11 cellular contexts compared by ENCODE assay signal in genomic region chr2:111618953-111619902, GRCh38.
DNase-seq lines count a peak whose midpoint lies in the region; ATAC-seq, FAIRE-seq and TF ChIP-seq lines count a peak whose summit lies in the region.
"Had no signal": no experiment of that assay in that cellular context is flagged by ENCODE, and none has a peak within 500 bp of the region (broad histone marks: within the 10 kb centered on the region; RNA-seq: fewer than 3 reads in every experiment).

No MANE protein-coding gene starts in this region.

- no peaks in the 10 kb centered on the region for H3K9me3 ChIP-seq in naive thymus-derived CD4-positive, alpha-beta T cell (ENCODE audit: control insufficient read depth in 2 of 3, low read length in 3 of 3)
- no peaks in the 10 kb centered on the region for H3K9me3 ChIP-seq in uterus

- H3K27me3 ChIP-seq in naive thymus-derived CD4-positive, alpha-beta T cell (ENCODE audit: control insufficient read depth in 2 of 2, insufficient read depth in 2 of 2, low read length in 2 of 2), result no peaks in the 10 kb centered on the region
- no peaks in the 10 kb centered on the region for H3K27me3 ChIP-seq in uterus

- H3K4me1 ChIP-seq in naive thymus-derived CD4-positive, alpha-beta T cell (ENCODE audit: control insufficient read depth in 2 of 2, insufficient read depth in 2 of 2, low read length in 2 of 2), result no peaks in the 10 kb centered on the region
- no peaks in the 10 kb centered on the region for H3K4me1 ChIP-seq in uterus

- FAIRE-seq in D721Med (lab: Jason Lieb, UNC), result no peak
- FAIRE-seq: GM19239 had no signal

- TF ChIP-seq POLR2A in uterus (IDR thresholded peaks at IDR 0.05), result no peak

- peak; percentile 81 for ATAC-seq in naive thymus-derived CD4-positive, alpha-beta T cell
- ATAC-seq in activated naive CD8-positive, alpha-beta T cell treated with anti-CD3 and anti-CD28 coated beads, Interleukin-2, amount 50 U/mL, for 24 hours, result no peak

- H3K9me3 Mint-ChIP-seq in naive thymus-derived CD4-positive, alpha-beta T cell, result no peaks in the 10 kb centered on the region
- no peaks in the 10 kb centered on the region for H3K9me3 Mint-ChIP-seq in activated naive CD8-positive, alpha-beta T cell treated with anti-CD3 and anti-CD28 coated beads, Interleukin-2, amount 50 U/mL, for 24 hours
- H3K9me3 Mint-ChIP-seq: T-helper 1 cell treated with Interleukin-12 subunit alpha and Interleukin-12 subunit beta and Interleukin-4 antibody, amounts not matched to agents 30 μg/mL and 1 μg/mL, for 36 hours had no signal

- no peaks in the 10 kb centered on the region for H3K36me3 ChIP-seq in naive thymus-derived CD4-positive, alpha-beta T cell (ENCODE audit: control insufficient read depth in 2 of 3, insufficient read depth in 3 of 3, low read length in 3 of 3)
- H3K36me3 ChIP-seq in uterus, result no peaks in the 10 kb centered on the region

- no peak overlapping the region for H3K27ac Mint-ChIP-seq in naive thymus-derived CD4-positive, alpha-beta T cell
- H3K27ac Mint-ChIP-seq in activated naive CD8-positive, alpha-beta T cell treated with anti-CD3 and anti-CD28 coated beads, Interleukin-2, amount 50 U/mL, for 24 hours, result no peak overlapping the region
- H3K27ac Mint-ChIP-seq: T-helper 1 cell treated with Interleukin-12 subunit alpha and Interleukin-12 subunit beta and Interleukin-4 antibody, amounts not matched to agents 30 μg/mL and 1 μg/mL, for 36 hours had no signal

- CTCF ChIA-PET in naive thymus-derived CD4-positive, alpha-beta T cell (lab: Charles Lee), result no interaction called here

- intact Hi-C loops in naive thymus-derived CD4-positive, alpha-beta T cell (cut with micrococcal nuclease), result no loop called here
- intact Hi-C loops in uterus (cut with DNase I; ENCODE audit: low total_unique reads), result no loop called here

- no peak for DNase-seq in D721Med (ENCODE audit: insufficient read length, low spot score)
- peak; percentile 85 for DNase-seq in NOMO-1 treated with DMSO at 0.1 percent for 48 hours (lab: John Stamatoyannopoulos, UW; ENCODE audit: unreplicated experiment)
- DNase-seq in dermis blood vessel endothelial cell, result peak; percentile 27
- no peak for DNase-seq in naive thymus-derived CD4-positive, alpha-beta T cell
- DNase-seq in uterus, result no peak
- no peak for DNase-seq in cerebellum (ENCODE audit: low spot score)
- DNase-seq in stimulated activated CD4-positive, alpha-beta T cell treated with anti-CD3 and anti-CD28 coated beads, Interleukin-2, amount 100 ng/mL, for 24 hours, result no peak
- no peak for DNase-seq in activated naive CD8-positive, alpha-beta T cell treated with anti-CD3 and anti-CD28 coated beads, Interleukin-2, amount 50 U/mL, for 24 hours
- DNase-seq: NCI-H146 had no signal

- POLR2A ChIA-PET in naive thymus-derived CD4-positive, alpha-beta T cell (lab: Charles Lee), result no interaction called here

- H3K4me1 Mint-ChIP-seq in naive thymus-derived CD4-positive, alpha-beta T cell, result peaks cover 0 to 25% (median 0%) of the 10 kb centered on the region in 7 donors
- peaks cover 8% of the 10 kb centered on the region for H3K4me1 Mint-ChIP-seq in activated naive CD8-positive, alpha-beta T cell treated with anti-CD3 and anti-CD28 coated beads, Interleukin-2, amount 50 U/mL, for 24 hours

- no peak overlapping the region for H3K4me3 Mint-ChIP-seq in naive thymus-derived CD4-positive, alpha-beta T cell
- no peak overlapping the region for H3K4me3 Mint-ChIP-seq in activated naive CD8-positive, alpha-beta T cell treated with anti-CD3 and anti-CD28 coated beads, Interleukin-2, amount 50 U/mL, for 24 hours
- H3K4me3 Mint-ChIP-seq: T-helper 1 cell treated with Interleukin-12 subunit alpha and Interleukin-12 subunit beta and Interleukin-4 antibody, amounts not matched to agents 30 μg/mL and 1 μg/mL, for 36 hours had no signal

- peaks cover 0 to 6% (median 0%) of the 10 kb centered on the region in 5 donors for H3K36me3 Mint-ChIP-seq in naive thymus-derived CD4-positive, alpha-beta T cell
- H3K36me3 Mint-ChIP-seq in activated naive CD8-positive, alpha-beta T cell treated with anti-CD3 and anti-CD28 coated beads, Interleukin-2, amount 50 U/mL, for 24 hours (ENCODE audit: low read depth), result no peaks in the 10 kb centered on the region

- H3K4me3 ChIP-seq in naive thymus-derived CD4-positive, alpha-beta T cell (ENCODE audit: low read length), result no peak overlapping the region
- H3K4me3 ChIP-seq in uterus, result no peak overlapping the region

- H3K27me3 Mint-ChIP-seq in naive thymus-derived CD4-positive, alpha-beta T cell, result peaks cover 0 to 16% (median 3%) of the 10 kb centered on the region in 5 donors
- peaks cover 6% of the 10 kb centered on the region for H3K27me3 Mint-ChIP-seq in activated naive CD8-positive, alpha-beta T cell treated with anti-CD3 and anti-CD28 coated beads, Interleukin-2, amount 50 U/mL, for 24 hours

- H3K27ac ChIP-seq in naive thymus-derived CD4-positive, alpha-beta T cell (ENCODE audit: low read depth, low read length), result no peak overlapping the region
- H3K27ac ChIP-seq in uterus, result no peak overlapping the region

- TF ChIP-seq CTCF in D721Med (IDR thresholded peaks at IDR 0.05; ENCODE audit: insufficient read depth, missing control alignments) (peak; percentile 12), uterus (IDR thresholded peaks at IDR 0.05) (no peak)

Comparison
In these comparisons a context has a peak if more than half of its experiments do, and no peak if none do; other contexts are left out.
1. DNase-seq: peak in NOMO-1 treated with DMSO at 0.1 percent for 48 hours (single experiment) and dermis blood vessel endothelial cell (single experiment); none in D721Med (single experiment), naive thymus-derived CD4-positive, alpha-beta T cell (0 of 9), uterus (0 of 2), cerebellum (single experiment), stimulated activated CD4-positive, alpha-beta T cell treated with anti-CD3 and anti-CD28 coated beads, Interleukin-2, amount 100 ng/mL, for 24 hours (0 of 2) and activated naive CD8-positive, alpha-beta T cell treated with anti-CD3 and anti-CD28 coated beads, Interleukin-2, amount 50 U/mL, for 24 hours (single experiment).